Comparison of ENCODE assay signal across 9 cellular contexts in the genomic region with DNA sequence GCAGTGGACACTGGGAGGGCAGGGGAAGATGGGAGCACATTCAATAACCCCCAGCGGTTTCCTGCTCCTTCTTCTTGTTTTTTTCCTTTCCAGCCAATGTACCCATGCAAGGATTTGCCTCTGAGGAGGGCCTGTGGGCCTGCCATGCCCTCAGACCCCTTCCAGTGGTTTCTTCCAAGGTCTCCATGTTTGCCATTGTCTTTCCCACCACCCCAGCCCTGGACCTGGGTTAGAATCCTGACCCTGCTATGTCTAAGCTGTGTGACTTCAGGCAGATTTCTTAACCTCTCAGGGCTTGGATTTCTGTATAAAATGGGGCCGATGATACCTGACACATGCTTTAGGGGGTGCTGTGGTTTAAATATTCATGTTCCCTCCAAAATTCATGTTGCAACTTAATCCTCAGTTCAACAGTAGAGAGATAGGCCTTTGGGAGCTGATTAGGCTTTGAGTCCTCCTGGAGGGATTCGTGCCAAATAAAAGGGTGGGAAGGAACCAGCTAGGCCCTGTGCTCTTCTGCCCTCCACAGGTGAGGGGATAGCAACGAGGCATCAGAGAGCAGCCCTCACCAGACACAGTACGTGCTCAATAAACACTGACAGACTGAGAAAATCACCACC. TPM values are rescaled to one million over a fixed set of nuclear protein-coding genes. Genes with fewer than 3 reads are reported as not detected.
DNase-seq lines count a peak whose midpoint lies in the region; ATAC-seq and TF ChIP-seq lines count a peak whose summit lies in the region.
"Had no signal": no experiment of that assay in that cellular context is flagged by ENCODE, and none has a peak within 500 bp of the region (broad histone marks: within the 10 kb centered on the region; RNA-seq: fewer than 3 reads in every experiment).

No MANE protein-coding gene starts in this region.

- intact Hi-C loops in dorsolateral prefrontal cortex (cut with DNase I): no loop called here

- no peak overlapping the region for H3K23ac ChIP-seq in H9 (ENCODE audit: insufficient read length, low read depth, low read length)

- peak overlapping the region in 2 of 3 experiments; percentile 41 to 87; a peak in 1 of 7 replicates for H3K27ac Mint-ChIP-seq in H9

- H2BK12ac ChIP-seq in H9 (ENCODE audit: insufficient read length, low read depth, low read length): no peak overlapping the region

- no peaks in the 10 kb centered on the region for H3K27me3 Mint-ChIP-seq in H9 (ENCODE audit: low read depth)

- no peak overlapping the region for H3K4me3 ChIP-seq in AG04450 (ENCODE audit: low read depth, low read length)
- no peak overlapping the region for H3K4me3 ChIP-seq in RWPE2 (ENCODE audit: severe bottlenecking)
- no peak overlapping the region for H3K4me3 ChIP-seq in foreskin fibroblast (ENCODE audit: low read depth in 1 of 2, low read length in 2 of 2)
- no peak overlapping the region for H3K4me3 ChIP-seq in dorsolateral prefrontal cortex
- H3K4me3 ChIP-seq: right lobe of liver had no signal

- H3K14ac ChIP-seq in H9 (ENCODE audit: insufficient read depth, low read length): no peak overlapping the region

- TF ChIP-seq CTCF in AG04450 (IDR thresholded peaks at IDR 0.05; ENCODE audit: low read depth, low read length): peak; percentile 48
- TF ChIP-seq CTCF in H9 (conservative IDR thresholded peaks at IDR 0.05): peak; percentile 55; the same call in 2 of the 3 replicates
- TF ChIP-seq CTCF in RWPE2 (IDR thresholded peaks at IDR 0.05; ENCODE audit: poor library complexity, severe bottlenecking): peak; percentile 80
- TF ChIP-seq CTCF in foreskin fibroblast (IDR thresholded peaks at IDR 0.05; ENCODE audit: low read depth, low read length): peak; percentile 41
- peak in 4 of 56 donors; percentile 9 to 13 (median 12) for TF ChIP-seq CTCF in dorsolateral prefrontal cortex (IDR thresholded peaks at IDR 0.05 in 54 of 56, conservative IDR thresholded peaks at IDR 0.05 in 2 of 56; ENCODE audit: low read depth in 1 of 56, partially characterized antibody in 56 of 56)

- H3K79me2 ChIP-seq in H9 (ENCODE audit: insufficient read depth, low read length): no peaks in the 10 kb centered on the region

- H3T11ph ChIP-seq in H9 (ENCODE audit: low read length): no peak overlapping the region

- H3K4me2 ChIP-seq in H9 (ENCODE audit: insufficient read depth, insufficient read length, low read length): no peak overlapping the region

- H3K23me2 ChIP-seq in H9 (ENCODE audit: insufficient read length, low read depth, low read length, poor library complexity, severe bottlenecking): no peaks in the 10 kb centered on the region

- H3K4me3 Mint-ChIP-seq in H9: no peak overlapping the region; a peak in 2 of 5 replicates

- H3K18ac ChIP-seq in H9 (ENCODE audit: insufficient read length, low read depth, low read length): no peak overlapping the region

- H3K36me3 Mint-ChIP-seq in H9 (ENCODE audit: insufficient read depth in 1 of 3, low read depth in 3 of 3): no peaks in the 10 kb centered on the region

- H3K36me3 ChIP-seq in RWPE2 (ENCODE audit: low read depth): no peaks in the 10 kb centered on the region
- H3K36me3 ChIP-seq: right lobe of liver had no signal

- no peak overlapping the region for H2AFZ ChIP-seq in H9 (ENCODE audit: low read length)

- no peaks in the 10 kb centered on the region for H3K9me3 Mint-ChIP-seq in H9

- POLR2A ChIA-PET in AG04450 (lab: Yijun Ruan, JAX): interaction anchor here (0.6 to 1.1 kb wide), 2 partner anchors 15 to 215 kb away, joined by 3 to 5 read pairs; no protein-coding TSS in a partner anchor

- H3K4ac ChIP-seq in H9 (ENCODE audit: low read depth, low read length): no peak overlapping the region

- no peak overlapping the region for H3K56ac ChIP-seq in H9 (ENCODE audit: insufficient read length, low read depth, low read length)

- H4K20me1 ChIP-seq in H9 (ENCODE audit: control insufficient read depth, insufficient read depth, insufficient read length): no peaks in the 10 kb centered on the region

- no peaks in the 10 kb centered on the region for H3K27me3 ChIP-seq in AG04450 (ENCODE audit: control insufficient read depth, insufficient read depth, low read length)
- H3K27me3 ChIP-seq in H9 (ENCODE audit: insufficient read depth, low read length): no peaks in the 10 kb centered on the region
- H3K27me3 ChIP-seq in RWPE2 (ENCODE audit: insufficient read depth, poor library complexity, severe bottlenecking): no peaks in the 10 kb centered on the region
- H3K27me3 ChIP-seq in dorsolateral prefrontal cortex: no peaks in the 10 kb centered on the region
- H3K27me3 ChIP-seq: right lobe of liver had no signal

- no peak overlapping the region for H4K5ac ChIP-seq in H9 (ENCODE audit: insufficient read length, low read depth, low read length)

- DNase-seq in AG04450 (ENCODE audit: low read depth, low spot score) (no peak), H9 (no peak), RWPE2 (ENCODE audit: low spot score) (no peak), foreskin fibroblast (peak; percentile 28 to 71), DMS153 treated with DMSO at 0.1 percent for 48 hours (lab: John Stamatoyannopoulos, UW; ENCODE audit: unreplicated experiment) (no peak), dorsolateral prefrontal cortex (no peak), HPDE6-E6E7 (ENCODE audit: extremely low spot score) (no peak)
- DNase-seq: right lobe of liver had no signal

- no peak overlapping the region for H2BK5ac ChIP-seq in H9 (ENCODE audit: insufficient read length, low read length)

- H3K9me3 ChIP-seq in AG04450 (ENCODE audit: control insufficient read depth, insufficient read depth, low read length): no peaks in the 10 kb centered on the region; the same call in 1 of the 2 replicates
- H3K9me3 ChIP-seq in H9 (ENCODE audit: control insufficient read depth, low read depth, low read length): no peaks in the 10 kb centered on the region
- no peaks in the 10 kb centered on the region for H3K9me3 ChIP-seq in RWPE2 (ENCODE audit: severe bottlenecking)
- H3K9me3 ChIP-seq: right lobe of liver had no signal

- H4K91ac ChIP-seq in H9 (ENCODE audit: insufficient read length, low read depth, low read length): no peak overlapping the region

- no peak overlapping the region for H2BK15ac ChIP-seq in H9 (ENCODE audit: low read depth, low read length)

- no peaks in the 10 kb centered on the region for H3K79me1 ChIP-seq in H9 (ENCODE audit: insufficient read depth, low read depth, low read length, poor library complexity, severe bottlenecking)

- H3K4me1 Mint-ChIP-seq in H9: peaks cover 8 to 13% of the 10 kb centered on the region in 2 experiments

- WGBS in H9 (ENCODE audit: extremely low coverage, insufficient read length, low lambda C conversion rate): no CpG with 5 or more reads among the region's 5 CpGs

- H4K8ac ChIP-seq in H9 (replicated peaks; ENCODE audit: insufficient read length, low read depth, low read length): no peak overlapping the region

- H3K9ac ChIP-seq in H9 (ENCODE audit: extremely low read depth, insufficient read length, low read length): no peak overlapping the region

- H2BK20ac ChIP-seq in H9 (ENCODE audit: low read depth, low read length, poor library complexity, severe bottlenecking): no peak overlapping the region

- CTCF ChIA-PET in AG04450 (lab: Charles Lee): interaction anchor here (0.6 to 1.8 kb wide), 20 partner anchors 9 to 344 kb away, joined by 3 to 14 read pairs (median 3); partner anchors contain the start of genes FLNB, HTD2 and RPP14

- ATAC-seq in RWPE2 (ENCODE audit: low read depth) (peak; percentile 32), GM21723 (IDR thresholded peaks at IDR 0.05; ENCODE audit: unreplicated experiment) (no peak)

- peak overlapping the region; percentile 2 for H3K27ac ChIP-seq in AG04450 (ENCODE audit: low read depth, low read length)
- H3K27ac ChIP-seq in H9 (ENCODE audit: insufficient read length, low read depth, low read length): no peak overlapping the region
- H3K27ac ChIP-seq in RWPE2 (ENCODE audit: poor library complexity, severe bottlenecking): peak overlapping the region; percentile 89
- H3K27ac ChIP-seq in dorsolateral prefrontal cortex: no peak overlapping the region
- H3K27ac ChIP-seq: right lobe of liver had no signal

- H2AK5ac ChIP-seq in H9 (ENCODE audit: insufficient read length, low read length): no peak overlapping the region

- H3K4me1 ChIP-seq in H9 (ENCODE audit: insufficient read depth, low read length) (peaks cover 6% of the 10 kb centered on the region; the same call in 1 of the 2 replicates), RWPE2 (ENCODE audit: insufficient read depth, poor library complexity, severe bottlenecking) (peaks cover 25% of the 10 kb centered on the region)
- H3K4me1 ChIP-seq: right lobe of liver had no signal

- no peak overlapping the region for H2BK120ac ChIP-seq in H9 (ENCODE audit: low read depth, low read length, poor library complexity, severe bottlenecking)

RNA-seq across cellular contexts. Expression of gene FLNB, which starts 46.3 kb away (rescaled TPM):
- polyA plus RNA-seq in AG04450 (2011; rRNA removed): 89.6 and 90.4 TPM in 2 replicates
- 265 and 295 TPM in 2 replicates for polyA minus RNA-seq in AG04450 (2011; rRNA and poly(A)+ RNA removed)
- total RNA-seq in H9 (2021): 75.8 and 83.4 TPM in 2 replicates
- total RNA-seq in dorsolateral prefrontal cortex: 10 to 100 TPM; 29.4 to 98.8 (median 48.0) TPM

Comparison
In these comparisons a context has a peak if more than half of its experiments do, and no peak if none do; other contexts are left out.
1. DNase-seq: peak in foreskin fibroblast (2 of 2); none in AG04450 (single experiment), H9 (single experiment), RWPE2 (single experiment), DMS153 treated with DMSO at 0.1 percent for 48 hours (single experiment), dorsolateral prefrontal cortex (0 of 10) and HPDE6-E6E7 (single experiment).
2. H3K27ac ChIP-seq: peak in AG04450 (single experiment) and RWPE2 (single experiment); none in H9 (single experiment) and dorsolateral prefrontal cortex (0 of 59).